1 cellular context compared by ENCODE assay signal in the genomic region with DNA sequence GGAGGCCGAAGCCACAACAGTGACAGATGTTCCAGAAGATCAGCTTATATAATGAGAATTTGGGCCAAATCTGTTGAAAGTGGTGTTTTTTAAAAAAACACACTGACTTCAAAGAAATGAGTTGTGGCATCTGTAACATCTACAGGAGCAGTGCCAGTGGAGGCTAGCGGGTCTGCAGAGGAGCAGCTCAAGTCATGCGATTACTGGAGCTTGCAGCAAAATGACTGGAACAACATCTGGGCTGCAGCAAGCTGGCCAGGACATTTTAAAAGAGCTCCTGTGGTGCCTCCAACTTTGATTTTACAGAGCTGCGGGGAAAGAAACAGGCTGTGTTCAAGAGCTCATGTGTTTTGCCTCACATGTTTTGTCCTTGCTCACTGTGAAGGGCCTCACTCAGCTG.
TF ChIP-seq lines count a peak whose summit lies in the region.

No MANE protein-coding gene starts in this region.

TF ChIP-seq in WTC11, 78 proteins besides CTCF, POLR2A, EP300 and RAD21 (continued from another document):
- TF ChIP-seq, protein P1, sequence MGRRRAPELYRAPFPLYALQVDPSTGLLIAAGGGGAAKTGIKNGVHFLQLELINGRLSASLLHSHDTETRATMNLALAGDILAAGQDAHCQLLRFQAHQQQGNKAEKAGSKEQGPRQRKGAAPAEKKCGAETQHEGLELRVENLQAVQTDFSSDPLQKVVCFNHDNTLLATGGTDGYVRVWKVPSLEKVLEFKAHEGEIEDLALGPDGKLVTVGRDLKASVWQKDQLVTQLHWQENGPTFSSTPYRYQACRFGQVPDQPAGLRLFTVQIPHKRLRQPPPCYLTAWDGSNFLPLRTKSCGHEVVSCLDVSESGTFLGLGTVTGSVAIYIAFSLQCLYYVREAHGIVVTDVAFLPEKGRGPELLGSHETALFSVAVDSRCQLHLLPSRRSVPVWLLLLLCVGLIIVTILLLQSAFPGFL (CRISPR knock-in tag; IDR thresholded peaks at IDR 0.05; ENCODE audit: borderline replicate concordance) = no peak
- TF ChIP-seq USF2 (CRISPR knock-in tag; IDR thresholded peaks at IDR 0.05) (no peak), ZNF121 (CRISPR knock-in tag; IDR thresholded peaks at IDR 0.05) (no peak), JUN (CRISPR knock-in tag; IDR thresholded peaks at IDR 0.05) (no peak), JAZF1 (CRISPR knock-in tag; IDR thresholded peaks at IDR 0.05) (no peak), ZNF281 (CRISPR knock-in tag; IDR thresholded peaks at IDR 0.05) (no peak), KAT7 (CRISPR knock-in tag; IDR thresholded peaks at IDR 0.05; ENCODE audit: borderline replicate concordance) (no peak), ZNF425 (CRISPR knock-in tag; conservative IDR thresholded peaks at IDR 0.05) (no peak)
TF ChIP-seq in WTC11: peak in this region for 0.
